Comparison of ENCODE assay signal across 8 cellular contexts in genomic region chr7:129829677-129830631, GRCh38.
A peak's percentile ranks its signal among the peaks of the same experiment; 100 is the strongest.
DNase-seq lines count a peak whose midpoint lies in the region; ATAC-seq and TF ChIP-seq lines count a peak whose summit lies in the region.

No MANE protein-coding gene starts in this region.

- no peak overlapping the region for H2AFZ ChIP-seq in OCI-LY1 (ENCODE audit: low read length)

- H3K27me3 Mint-ChIP-seq in CD8-positive, alpha-beta T cell (ENCODE audit: low read depth) = no peaks in the 10 kb centered on the region
- no peaks in the 10 kb centered on the region for H3K27me3 Mint-ChIP-seq in activated T-cell treated with anti-CD3 and anti-CD28 coated beads, Interleukin-2, amount 50 U/mL, for 4 hours (ENCODE audit: low read depth)

- peaks cover 14% of the 10 kb centered on the region for H3K4me1 Mint-ChIP-seq in CD8-positive, alpha-beta T cell (ENCODE audit: low read depth)
- peaks cover 16% of the 10 kb centered on the region for H3K4me1 Mint-ChIP-seq in activated T-cell treated with anti-CD3 and anti-CD28 coated beads, Interleukin-2, amount 50 U/mL, for 4 hours (ENCODE audit: low read depth)

- ATAC-seq in CD8-positive, alpha-beta T cell = peak; percentile 47
- ATAC-seq in activated T-cell treated with anti-CD3 and anti-CD28 coated beads, Interleukin-2, amount 50 U/mL, for 4 hours = peak; percentile 19 to 23
- no peak for ATAC-seq in GM19397 (IDR thresholded peaks at IDR 0.05; ENCODE audit: unreplicated experiment)

- intact Hi-C loops in CD8-positive, alpha-beta T cell (cut with DNase I, micrococcal nuclease) = loop anchor here (1.0 to 5.0 kb wide), 4 partner anchors 48 to 488 kb away; no protein-coding TSS in a partner anchor
- intact Hi-C loops in esophagus squamous epithelium (cut with DNase I) = loop anchor here (5.0 to 10.0 kb wide), 2 partner anchors 165 to 182 kb away; no protein-coding TSS in a partner anchor

- TF ChIP-seq POLR2A in esophagus squamous epithelium (IDR thresholded peaks at IDR 0.05) = no peak

- no peak overlapping the region for H3K27ac ChIP-seq in CD8-positive, alpha-beta T cell (ENCODE audit: low read depth, low read length)
- H3K27ac ChIP-seq in OCI-LY1 (ENCODE audit: low read depth, low read length, poor library complexity, severe bottlenecking) (peak overlapping the region; percentile 61), esophagus squamous epithelium (peak overlapping the region; percentile 51 to 87 (median 70))

- no peaks in the 10 kb centered on the region for H3K27me3 ChIP-seq in CD8-positive, alpha-beta T cell (ENCODE audit: insufficient read depth, low read length)
- H3K27me3 ChIP-seq in OCI-LY1 (ENCODE audit: insufficient read depth, low read length) = no peaks in the 10 kb centered on the region
- H3K27me3 ChIP-seq in esophagus squamous epithelium = no peaks in the 10 kb centered on the region

- H3K4me2 ChIP-seq in OCI-LY1 (ENCODE audit: low read length) = peak overlapping the region; percentile 62

- no peaks in the 10 kb centered on the region for H3K9me3 ChIP-seq in CD8-positive, alpha-beta T cell (ENCODE audit: low read length)
- no peaks in the 10 kb centered on the region for H3K9me3 ChIP-seq in OCI-LY1 (ENCODE audit: low read length)
- no peaks in the 10 kb centered on the region for H3K9me3 ChIP-seq in esophagus squamous epithelium

- H3K9ac ChIP-seq in OCI-LY1 (ENCODE audit: low read length) = peak overlapping the region; percentile 52

- CTCF ChIA-PET in CD8-positive, alpha-beta T cell (lab: Charles Lee) = interaction anchor here (0.6 to 3.5 kb wide), 26 partner anchors 9 to 1344 kb away, joined by 3 to 31 read pairs (median 4); no protein-coding TSS in a partner anchor

- POLR2A ChIA-PET in CD8-positive, alpha-beta T cell (lab: Charles Lee) = interaction anchor here (1.8 kb wide), 1 partner anchor 179 kb away, joined by 6 read pairs; no protein-coding TSS in a partner anchor

- H3K27ac Mint-ChIP-seq in CD8-positive, alpha-beta T cell = peak overlapping the region; percentile 29

- peak; percentile 78 for TF ChIP-seq CTCF in CD8-positive, alpha-beta T cell (IDR thresholded peaks at IDR 0.05)
- TF ChIP-seq CTCF in OCI-LY1 (IDR thresholded peaks at IDR 0.05; ENCODE audit: low read length) (peak; percentile 99), esophagus squamous epithelium (IDR thresholded peaks at IDR 0.05) (peak; percentile 70 to 87 (median 74))

- peaks cover 26% of the 10 kb centered on the region for H3K36me3 Mint-ChIP-seq in CD8-positive, alpha-beta T cell
- H3K36me3 Mint-ChIP-seq in activated T-cell treated with anti-CD3 and anti-CD28 coated beads, Interleukin-2, amount 50 U/mL, for 4 hours (ENCODE audit: insufficient read depth) = peaks cover 10% of the 10 kb centered on the region

- H3K79me2 ChIP-seq in OCI-LY1 (ENCODE audit: insufficient read depth, low read length) = no peaks in the 10 kb centered on the region

- H3K9me3 Mint-ChIP-seq in CD8-positive, alpha-beta T cell = no peaks in the 10 kb centered on the region
- no peaks in the 10 kb centered on the region for H3K9me3 Mint-ChIP-seq in activated T-cell treated with anti-CD3 and anti-CD28 coated beads, Interleukin-2, amount 50 U/mL, for 4 hours

- peaks cover 8% of the 10 kb centered on the region; the same call in 1 of the 2 replicates for H3F3A ChIP-seq in OCI-LY1 (ENCODE audit: insufficient read depth, low read length)

- H3K36me3 ChIP-seq in CD8-positive, alpha-beta T cell (ENCODE audit: insufficient read depth, low read length) = no peaks in the 10 kb centered on the region
- H3K36me3 ChIP-seq in OCI-LY1 (ENCODE audit: insufficient read depth, low read length) = peaks cover 30% of the 10 kb centered on the region; the same call in 1 of the 2 replicates
- peaks cover 0 to 38% (median 8%) of the 10 kb centered on the region in 3 donors for H3K36me3 ChIP-seq in esophagus squamous epithelium

- no peaks in the 10 kb centered on the region for H3K4me1 ChIP-seq in CD8-positive, alpha-beta T cell (ENCODE audit: insufficient read depth, low read length)
- H3K4me1 ChIP-seq in OCI-LY1 (ENCODE audit: insufficient read depth, low read length, severe bottlenecking) = peaks cover 44% of the 10 kb centered on the region
- H3K4me1 ChIP-seq in esophagus squamous epithelium = peaks cover 12 to 54% (median 14%) of the 10 kb centered on the region in 3 donors

- H3K9me2 ChIP-seq in OCI-LY1 (ENCODE audit: low read depth, low read length) = no peaks in the 10 kb centered on the region

- H3K4me3 ChIP-seq in CD8-positive, alpha-beta T cell (ENCODE audit: low read depth, low read length) = no peak overlapping the region
- peak overlapping the region; percentile 36 for H3K4me3 ChIP-seq in OCI-LY1 (ENCODE audit: low read depth, low read length, poor library complexity, severe bottlenecking)
- H3K4me3 ChIP-seq in esophagus squamous epithelium = peak overlapping the region in 3 of 4 donors; percentile 21 to 58 (median 25)

- no peaks in the 10 kb centered on the region for H4K20me1 ChIP-seq in OCI-LY1 (ENCODE audit: insufficient read depth, low read length)

- H3K4me3 Mint-ChIP-seq in CD8-positive, alpha-beta T cell = peak overlapping the region; percentile 52
- peak overlapping the region; percentile 48 for H3K4me3 Mint-ChIP-seq in activated T-cell treated with anti-CD3 and anti-CD28 coated beads, Interleukin-2, amount 50 U/mL, for 4 hours

- DNase-seq in CD8-positive, alpha-beta T cell = peak; percentile 23 to 65 (median 57)
- DNase-seq in HuH-7 (ENCODE audit: low spot score) (peak; percentile 70), esophagus squamous epithelium (lab: John Stamatoyannopoulos, UW) (no peak), myocyte (ENCODE audit: low read depth) (peak; percentile 86)
- DNase-seq in activated T-cell treated with anti-CD3 and anti-CD28 coated beads, Interleukin-2, amount 50 U/mL, for 4 hours = peak; percentile 37
- peak; percentile 7 to 56 (median 30) for DNase-seq in stimulated activated naive CD4-positive, alpha-beta T cell (lab: John Stamatoyannopoulos, UW)

- 10 to 14% methylated on average over 14 to 20 of the region's 22 CpGs for WGBS in esophagus squamous epithelium, 2 donors
